ENCODE assay signal across 10 cellular contexts in the genomic region with DNA sequence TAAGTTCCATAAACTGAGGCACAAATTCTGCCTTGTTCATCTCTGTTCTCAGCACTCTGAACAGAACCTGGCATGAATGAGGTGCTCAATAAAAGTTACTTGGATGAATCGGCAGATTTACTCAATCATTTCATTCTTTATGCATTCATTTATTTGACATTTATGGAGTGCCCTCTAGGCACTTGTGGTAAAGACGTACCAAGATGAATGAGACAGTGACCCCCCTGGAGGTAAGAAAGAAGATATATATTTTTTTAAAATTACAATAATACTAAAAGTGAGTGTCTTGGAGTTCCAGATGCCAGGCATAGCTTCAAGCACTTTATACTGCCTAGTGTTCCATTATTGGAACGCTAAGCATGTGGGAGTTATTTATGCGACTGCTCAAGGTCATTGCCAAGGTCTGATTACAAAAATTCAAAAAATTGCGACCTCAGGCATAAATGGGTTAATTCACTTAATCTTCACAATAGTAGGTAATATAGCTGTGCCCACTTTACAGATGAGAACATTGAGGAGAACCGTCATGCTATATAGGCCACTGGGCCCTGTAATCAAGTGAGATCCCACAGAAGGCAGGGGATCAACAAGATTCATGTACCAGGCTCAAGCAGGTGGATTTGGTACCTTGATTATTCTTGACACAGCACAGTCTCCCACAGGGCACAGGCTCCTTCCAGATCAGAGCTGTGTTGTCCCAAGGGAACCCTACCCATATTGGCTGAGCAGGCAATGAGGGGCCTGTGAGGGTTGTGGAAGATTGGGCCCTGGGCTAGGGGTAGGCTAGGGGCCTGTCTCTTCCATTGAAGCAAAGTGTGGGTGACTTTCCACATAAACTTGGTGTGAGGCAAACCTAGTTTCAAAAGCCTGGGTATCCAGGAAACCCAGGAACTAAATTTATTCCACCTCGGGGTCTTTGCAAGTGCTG. TPM values are rescaled to one million over a fixed set of nuclear protein-coding genes. Genes with fewer than 3 reads are reported as not detected.
DNase-seq lines count a peak whose midpoint lies in the region; ATAC-seq and TF ChIP-seq lines count a peak whose summit lies in the region.
"Had no signal": no experiment of that assay in that cellular context is flagged by ENCODE, and none has a peak within 500 bp of the region (broad histone marks: within the 10 kb centered on the region; RNA-seq: fewer than 3 reads in every experiment).

No MANE protein-coding gene starts in this region.

- H3K27ac ChIP-seq in PC-9, result no peak overlapping the region
- H3K27ac ChIP-seq: HL-60 had no signal

- no peaks in the 10 kb centered on the region for H3K36me3 ChIP-seq in PC-9 (ENCODE audit: low read depth)
- H3K36me3 ChIP-seq in endocrine pancreas (ENCODE audit: control insufficient read depth, insufficient read depth, low read length), result no peaks in the 10 kb centered on the region

- H3K4me2 ChIP-seq in PC-9, result peak overlapping the region; percentile 88

- no peak overlapping the region for H2AFZ ChIP-seq in PC-9

- H3K4me3 ChIP-seq in PC-9 (peak overlapping the region; percentile 57; the same call in 1 of the 2 replicates), endocrine pancreas (ENCODE audit: control insufficient read depth, insufficient read depth, low read length) (peak overlapping the region; percentile 19)

- H3K4me3 Mint-ChIP-seq in progenitor cell of endocrine pancreas (ENCODE audit: low read depth), result peak overlapping the region; percentile 45

- H3K9me2 ChIP-seq in PC-9 (ENCODE audit: insufficient read depth), result no peaks in the 10 kb centered on the region

- H3K4me1 Mint-ChIP-seq in progenitor cell of endocrine pancreas (ENCODE audit: low read depth), result peaks cover 29% of the 10 kb centered on the region

- CTCF ChIA-PET in PC-9 (lab: Charles Lee), result no interaction called here
- CTCF ChIA-PET in GM10248 (lab: Yijun Ruan, JAX), result interaction anchor here (0.8 to 18.2 kb wide), 3 partner anchors 10 to 104 kb away, joined by 3 to 691 read pairs (median 4); a partner anchor contains a TSS

- TF ChIP-seq CTCF in GM20000 (IDR thresholded peaks at IDR 0.05; ENCODE audit: extremely low read depth, missing control alignments) (no peak), PC-9 (conservative IDR thresholded peaks at IDR 0.05) (no peak), progenitor cell of endocrine pancreas (IDR thresholded peaks at IDR 0.05; ENCODE audit: unreplicated experiment) (no peak), GM10248 (IDR thresholded peaks at IDR 0.05; ENCODE audit: control extremely low read depth, extremely low read depth, low read depth, missing control alignments) (no peak)

- H3K27me3 ChIP-seq in PC-9 (ENCODE audit: insufficient read depth, low read depth) (no peaks in the 10 kb centered on the region), endocrine pancreas (ENCODE audit: control insufficient read depth, insufficient read depth, low read length) (no peaks in the 10 kb centered on the region)

- peak overlapping the region; percentile 13 for H3K27ac Mint-ChIP-seq in progenitor cell of endocrine pancreas

- H3K79me2 ChIP-seq in PC-9 (ENCODE audit: low read depth), result no peaks in the 10 kb centered on the region

- no peaks in the 10 kb centered on the region for H3K9me3 Mint-ChIP-seq in progenitor cell of endocrine pancreas (ENCODE audit: low read depth)

- H3K9me3 ChIP-seq in PC-9 (ENCODE audit: insufficient read depth, low read depth), result no peaks in the 10 kb centered on the region
- no peaks in the 10 kb centered on the region for H3K9me3 ChIP-seq in endocrine pancreas (ENCODE audit: control insufficient read depth, low read length)

- H3K9ac ChIP-seq in endocrine pancreas (ENCODE audit: control insufficient read depth, insufficient read depth, low read length), result no peak overlapping the region

- H3K27me3 Mint-ChIP-seq in progenitor cell of endocrine pancreas, result peaks cover 3% of the 10 kb centered on the region

- H4K20me1 ChIP-seq in PC-9 (ENCODE audit: insufficient read depth), result no peaks in the 10 kb centered on the region

- intact Hi-C loops in PC-9 (cut with micrococcal nuclease; ENCODE audit: unreplicated experiment), result loop anchor here (5.0 kb wide), 1 partner anchor 74 kb away; a partner anchor contains a TSS

- BruUV-seq in PC-9 (replicated peaks; lab: Mats Ljungman, UMichigan), result no TSS peak

- peaks cover 34% of the 10 kb centered on the region for H3K4me1 ChIP-seq in PC-9 (replicated peaks; ENCODE audit: insufficient read depth)
- peaks cover 16% of the 10 kb centered on the region for H3K4me1 ChIP-seq in endocrine pancreas (ENCODE audit: control insufficient read depth, insufficient read depth, low read length)

- peaks cover 25% of the 10 kb centered on the region for H3F3A ChIP-seq in PC-9 (ENCODE audit: insufficient read depth, low read depth)

- no peaks in the 10 kb centered on the region for H3K36me3 Mint-ChIP-seq in progenitor cell of endocrine pancreas (ENCODE audit: insufficient read depth)

- no peak for ATAC-seq in HG03108 (IDR thresholded peaks at IDR 0.05; ENCODE audit: unreplicated experiment)

- POLR2A ChIA-PET in PC-9 (lab: Charles Lee; ENCODE audit: unreplicated experiment), result no interaction called here
- POLR2A ChIA-PET in GM10248 (lab: Yijun Ruan, JAX), result no interaction called here

- DNase-seq in GM20000 (ENCODE audit: low spot score) (peak; percentile 15), PC-9 (no peak), progenitor cell of endocrine pancreas (ENCODE audit: low spot score, unreplicated experiment) (no peak), NCI-H1930 (lab: John Stamatoyannopoulos, UW) (no peak), epidermal melanocyte (ENCODE audit: insufficient read length, low spot score) (no peak), GM10248 (ENCODE audit: extremely low spot score) (no peak)

RNA-seq across cellular contexts. Expression of a gene that starts 10.7 kb away (rescaled TPM):
- total RNA-seq in PC-9 (2021) (not detected in 2 replicates), progenitor cell of endocrine pancreas (0.16 TPM in 1 of 2 replicates, not detected in the other)
- total RNA-seq: fibroblast of lung had no signal

RNA-seq across cellular contexts. Expression of a gene that starts 28.3 kb away (rescaled TPM):
- total RNA-seq in PC-9 (2021), result 9.2 and 10.3 TPM in 2 replicates
- total RNA-seq in progenitor cell of endocrine pancreas, result 6.6 and 6.7 TPM in 2 replicates
